In genomic region chr1:100304227-100304626, GRCh38 we compare ENCODE assay signal across 2 cellular contexts.
TF ChIP-seq lines count a peak whose summit lies in the region.

No MANE protein-coding gene starts in this region.

TF ChIP-seq in HepG2, 621 proteins besides CTCF, POLR2A, EP300 and RAD21:
- no peak for TF ChIP-seq CENPBD1 (CRISPR knock-in tag; IDR thresholded peaks at IDR 0.05; ENCODE audit: borderline replicate concordance, low read depth)
- TF ChIP-seq ZNF691 (CRISPR knock-in tag; IDR thresholded peaks at IDR 0.05; ENCODE audit: borderline replicate concordance, low read depth): no peak
- no peak for TF ChIP-seq ZNF496 (CRISPR knock-in tag; IDR thresholded peaks at IDR 0.05; ENCODE audit: insufficient replicate concordance)
- no peak for TF ChIP-seq HOXA7 (CRISPR knock-in tag; IDR thresholded peaks at IDR 0.05)
- TF ChIP-seq ONECUT2 (CRISPR knock-in tag; IDR thresholded peaks at IDR 0.05): no peak
- peak; percentile 52; the same call in 1 of the 2 replicates for TF ChIP-seq ZNF121 (CRISPR knock-in tag; IDR thresholded peaks at IDR 0.05)

TF ChIP-seq in K562, 482 proteins besides CTCF, POLR2A, EP300 and RAD21:
- no peak for TF ChIP-seq TCF3 (CRISPR knock-in tag; IDR thresholded peaks at IDR 0.05)
- TF ChIP-seq ZNF121 (CRISPR knock-in tag; conservative IDR thresholded peaks at IDR 0.05): peak; percentile 97
- no peak for TF ChIP-seq JUN (IDR thresholded peaks at IDR 0.05; ENCODE audit: borderline replicate concordance, low read depth, low read length)
- no peak for TF ChIP-seq JUN (CRISPR knock-in tag; IDR thresholded peaks at IDR 0.05; ENCODE audit: borderline replicate concordance)
